1 cellular context compared by ENCODE assay signal in genomic region chr14:23047042-23047634, GRCh38.
TF ChIP-seq lines count a peak whose summit lies in the region.

No MANE protein-coding gene starts in this region.

TF ChIP-seq in HepG2, 621 proteins besides CTCF, POLR2A, EP300 and RAD21:
- no peak for TF ChIP-seq ELK4 (CRISPR knock-in tag; IDR thresholded peaks at IDR 0.05; ENCODE audit: borderline replicate concordance)
- TF ChIP-seq GZF1 (CRISPR knock-in tag; IDR thresholded peaks at IDR 0.05) = no peak
- TF ChIP-seq KDM5B (CRISPR knock-in tag; IDR thresholded peaks at IDR 0.05; ENCODE audit: borderline replicate concordance) = 0 out of 2 replicates have a peak, but pooled peaks have one; percentile 18
- TF ChIP-seq HCFC1 (IDR thresholded peaks at IDR 0.05; ENCODE audit: low read depth, low read length) = no peak; the same call in 1 of the 2 replicates
- peak; percentile 10; the same call in 1 of the 2 replicates for TF ChIP-seq ZNF687 (CRISPR knock-in tag; IDR thresholded peaks at IDR 0.05)
- TF ChIP-seq ZFP41 (CRISPR knock-in tag; IDR thresholded peaks at IDR 0.05; ENCODE audit: borderline replicate concordance) = peak; percentile 77; the same call in 1 of the 2 replicates
- TF ChIP-seq ATF7 (IDR thresholded peaks at IDR 0.05) = no peak
- 0 out of 2 replicates have a peak, but pooled peaks have one; percentile 15 for TF ChIP-seq ATF7 (CRISPR knock-in tag; IDR thresholded peaks at IDR 0.05)
- TF ChIP-seq ZFX (CRISPR knock-in tag; IDR thresholded peaks at IDR 0.05; ENCODE audit: low read depth) = 0 out of 2 replicates have a peak, but pooled peaks have one; percentile 21
- TF ChIP-seq ZNF768 (CRISPR knock-in tag; IDR thresholded peaks at IDR 0.05) = 0 out of 2 replicates have a peak, but pooled peaks have one; percentile 24
- TF ChIP-seq LRRFIP1 (CRISPR knock-in tag; conservative IDR thresholded peaks at IDR 0.05) = no peak
- 0 out of 2 replicates have a peak, but pooled peaks have one; percentile 28 for TF ChIP-seq ZNF552 (CRISPR knock-in tag; IDR thresholded peaks at IDR 0.05; ENCODE audit: borderline replicate concordance)
